12 cellular contexts compared by ENCODE assay signal in genomic region chr5:27473300-27474053, GRCh38.
DNase-seq lines count a peak whose midpoint lies in the region; ATAC-seq and TF ChIP-seq lines count a peak whose summit lies in the region.
"Had no signal": no experiment of that assay in that cellular context is flagged by ENCODE, and none has a peak within 500 bp of the region (broad histone marks: within the 10 kb centered on the region; RNA-seq: fewer than 3 reads in every experiment).

No MANE protein-coding gene starts in this region.

- peak overlapping the region; percentile 52; the same call in 1 of the 2 replicates for H3K4me3 ChIP-seq in BLaER1
- peak overlapping the region; percentile 58 for H3K4me3 ChIP-seq in H7 (ENCODE audit: insufficient read depth, low read depth, low read length)
- H3K4me3 ChIP-seq in SJCRH30 = peak overlapping the region; percentile 52
- H3K4me3 ChIP-seq in iPS-11a (ENCODE audit: low read depth, low read length) = peak overlapping the region; percentile 89
- H3K4me3 ChIP-seq in dorsolateral prefrontal cortex = no peak overlapping the region
- H3K4me3 ChIP-seq: breast epithelium had no signal

- H3K9me3 Mint-ChIP-seq in stimulated activated naive CD8-positive, alpha-beta T cell treated with anti-CD3 and anti-CD28 coated beads, Interleukin-15, amount 100 ng/mL, for 72 hours = peaks cover 5 to 26% of the 10 kb centered on the region in 2 donors

- H3K36me3 ChIP-seq in BLaER1 (peaks cover 25% of the 10 kb centered on the region), H7 (replicated peaks; ENCODE audit: control insufficient read depth, insufficient read depth, low read length) (peaks cover 31% of the 10 kb centered on the region), SJCRH30 (no peaks in the 10 kb centered on the region)
- H3K36me3 ChIP-seq: breast epithelium had no signal

- no peak overlapping the region; the same call in 1 of the 2 replicates for H3K27ac ChIP-seq in BLaER1
- H3K27ac ChIP-seq in SJCRH30 = peak overlapping the region; percentile 49
- no peak overlapping the region for H3K27ac ChIP-seq in dorsolateral prefrontal cortex
- H3K27ac ChIP-seq: breast epithelium had no signal

- H3K9me3 ChIP-seq in BLaER1 (peaks cover 39% of the 10 kb centered on the region), SJCRH30 (replicated peaks) (no peaks in the 10 kb centered on the region)

- no peak for DNase-seq in H7
- DNase-seq in SJCRH30 = peak in 1 of 2 experiments; percentile 7
- no peak for DNase-seq in stimulated activated naive CD8-positive, alpha-beta T cell treated with anti-CD3 and anti-CD28 coated beads, Interleukin-15, amount 100 ng/mL, for 72 hours
- no peak for DNase-seq in dorsolateral prefrontal cortex
- no peak for DNase-seq in DMS79 (lab: John Stamatoyannopoulos, UW)
- DNase-seq: activated T-cell treated with anti-CD3 and anti-CD28 coated beads, Interleukin-2, amount 50 U/mL, for 72 hours; CD8-positive, alpha-beta T cell; NCI-H1436 treated with DMSO at 0.1 percent for 48 hours had no signal

- no peak overlapping the region for H3K9ac ChIP-seq in BLaER1

- no peak overlapping the region for H3K4me3 Mint-ChIP-seq in stimulated activated naive CD8-positive, alpha-beta T cell treated with anti-CD3 and anti-CD28 coated beads, Interleukin-15, amount 100 ng/mL, for 72 hours
- H3K4me3 Mint-ChIP-seq: activated T-cell treated with anti-CD3 and anti-CD28 coated beads, Interleukin-2, amount 50 U/mL, for 72 hours; CD8-positive, alpha-beta T cell had no signal

- no peak overlapping the region for H3K27ac Mint-ChIP-seq in stimulated activated naive CD8-positive, alpha-beta T cell treated with anti-CD3 and anti-CD28 coated beads, Interleukin-15, amount 100 ng/mL, for 72 hours
- H3K27ac Mint-ChIP-seq: activated T-cell treated with anti-CD3 and anti-CD28 coated beads, Interleukin-2, amount 50 U/mL, for 72 hours; CD8-positive, alpha-beta T cell had no signal

- H3K27me3 Mint-ChIP-seq in stimulated activated naive CD8-positive, alpha-beta T cell treated with anti-CD3 and anti-CD28 coated beads, Interleukin-15, amount 100 ng/mL, for 72 hours = no peaks in the 10 kb centered on the region

- no peak for ATAC-seq in stimulated activated naive CD8-positive, alpha-beta T cell treated with anti-CD3 and anti-CD28 coated beads, Interleukin-15, amount 100 ng/mL, for 72 hours
- ATAC-seq in HG03095 (IDR thresholded peaks at IDR 0.05; ENCODE audit: unreplicated experiment) = no peak
- ATAC-seq: activated T-cell treated with anti-CD3 and anti-CD28 coated beads, Interleukin-2, amount 50 U/mL, for 72 hours; CD8-positive, alpha-beta T cell had no signal

- H4K20me1 ChIP-seq in BLaER1 = no peaks in the 10 kb centered on the region

- no peaks in the 10 kb centered on the region for H3K4me1 Mint-ChIP-seq in stimulated activated naive CD8-positive, alpha-beta T cell treated with anti-CD3 and anti-CD28 coated beads, Interleukin-15, amount 100 ng/mL, for 72 hours

- no peaks in the 10 kb centered on the region for H3K27me3 ChIP-seq in BLaER1
- H3K27me3 ChIP-seq in H7 (ENCODE audit: control insufficient read depth, insufficient read depth, low read length) = no peaks in the 10 kb centered on the region
- no peaks in the 10 kb centered on the region for H3K27me3 ChIP-seq in SJCRH30
- H3K27me3 ChIP-seq in dorsolateral prefrontal cortex = no peaks in the 10 kb centered on the region
- H3K27me3 ChIP-seq: breast epithelium had no signal

- peaks cover 6% of the 10 kb centered on the region; the same call in 1 of the 2 replicates for H3K4me1 ChIP-seq in BLaER1
- no peaks in the 10 kb centered on the region for H3K4me1 ChIP-seq in SJCRH30
- H3K4me1 ChIP-seq: breast epithelium had no signal

- peak overlapping the region; percentile 39 for H3K4me2 ChIP-seq in BLaER1

- TF ChIP-seq CTCF in dorsolateral prefrontal cortex (IDR thresholded peaks at IDR 0.05 in 54 of 56, conservative IDR thresholded peaks at IDR 0.05 in 2 of 56; ENCODE audit: low read depth in 1 of 56, partially characterized antibody in 56 of 56) = no peak

- intact Hi-C loops in dorsolateral prefrontal cortex (cut with DNase I) = no loop called here

Comparison
In these comparisons a context has a peak if more than half of its experiments do, and no peak if none do; other contexts are left out.
1. H3K4me3 ChIP-seq: peak in BLaER1 (single experiment), H7 (single experiment), SJCRH30 (single experiment) and iPS-11a (single experiment); none in dorsolateral prefrontal cortex (0 of 59).